Comparison of ENCODE assay signal across 2 cellular contexts in genomic region chr12:47604474-47604873, GRCh38.
TF ChIP-seq lines count a peak whose summit lies in the region.

No MANE protein-coding gene starts in this region.

TF ChIP-seq in endothelial cell of umbilical vein, 7 proteins besides CTCF, POLR2A, EP300 and RAD21:
- peak; percentile 47 for TF ChIP-seq JUN (IDR thresholded peaks at IDR 0.05; ENCODE audit: borderline replicate concordance, insufficient read depth, insufficient read length, low read depth)
- TF ChIP-seq GATA2 (IDR thresholded peaks at IDR 0.05; ENCODE audit: insufficient read depth, insufficient read length, low read depth, low read length) = peak; percentile 86
- peak; percentile 57 for TF ChIP-seq FOS (IDR thresholded peaks at IDR 0.05; ENCODE audit: borderline replicate concordance, insufficient read depth, low read length)
- TF ChIP-seq MYC (IDR thresholded peaks at IDR 0.05; ENCODE audit: low read depth, low read length) = no peak

TF ChIP-seq in HepG2, 621 proteins besides CTCF, POLR2A, EP300 and RAD21:
- no peak for TF ChIP-seq U2AF2 (IDR thresholded peaks at IDR 0.05; ENCODE audit: low read depth, low read length)
- no peak for TF ChIP-seq SNRNP70 (IDR thresholded peaks at IDR 0.05; ENCODE audit: low read depth, low read length)
- no peak for TF ChIP-seq ZNF790 (CRISPR knock-in tag; IDR thresholded peaks at IDR 0.05; ENCODE audit: borderline replicate concordance)
- no peak for TF ChIP-seq STAT6 (CRISPR knock-in tag; IDR thresholded peaks at IDR 0.05; ENCODE audit: borderline replicate concordance)
- no peak for TF ChIP-seq ZFP82 (CRISPR knock-in tag; IDR thresholded peaks at IDR 0.05; ENCODE audit: borderline replicate concordance)
